ENCODE assay signal across 8 cellular contexts in genomic region chr19:18433735-18434398, GRCh38. TPM values are rescaled to one million over a fixed set of nuclear protein-coding genes. Genes with fewer than 3 reads are reported as not detected.
DNase-seq lines count a peak whose midpoint lies in the region; ATAC-seq and TF ChIP-seq lines count a peak whose summit lies in the region.

No MANE protein-coding gene starts in this region.

- no peaks in the 10 kb centered on the region for H3K9me3 Mint-ChIP-seq in activated T-cell treated with anti-CD3 and anti-CD28 coated beads, Interleukin-2, amount 50 U/mL, for 72 hours
- no peaks in the 10 kb centered on the region for H3K9me3 Mint-ChIP-seq in type B pancreatic cell

- H3K4me3 ChIP-seq in ascending aorta (peak overlapping the region; percentile 50 to 60), MM.1S (ENCODE audit: low read length) (no peak overlapping the region)

- H3K36me3 ChIP-seq in ascending aorta (peaks cover 3 to 14% of the 10 kb centered on the region in 2 donors), MM.1S (replicated peaks; ENCODE audit: insufficient read depth, low read length) (no peaks in the 10 kb centered on the region)

- H3F3A ChIP-seq in MM.1S (ENCODE audit: insufficient read depth, low read length) = no peaks in the 10 kb centered on the region

- H3K4me3 Mint-ChIP-seq in activated T-cell treated with anti-CD3 and anti-CD28 coated beads, Interleukin-2, amount 50 U/mL, for 72 hours = peak overlapping the region; percentile 68 to 73
- peak overlapping the region; percentile 81 for H3K4me3 Mint-ChIP-seq in type B pancreatic cell

- H3K4me1 Mint-ChIP-seq in activated T-cell treated with anti-CD3 and anti-CD28 coated beads, Interleukin-2, amount 50 U/mL, for 72 hours (ENCODE audit: low read depth) = peaks cover 18% of the 10 kb centered on the region
- H3K4me1 Mint-ChIP-seq in type B pancreatic cell (ENCODE audit: unreplicated experiment) = peaks cover 13% of the 10 kb centered on the region

- ATAC-seq in activated T-cell treated with anti-CD3 and anti-CD28 coated beads, Interleukin-2, amount 50 U/mL, for 72 hours (replicated peaks in 1 of 2) = no peak
- ATAC-seq in HG02870 (IDR thresholded peaks at IDR 0.05; ENCODE audit: unreplicated experiment) = no peak

- no peak overlapping the region for H3K9ac ChIP-seq in MM.1S (ENCODE audit: low read length)

- H3K9me3 ChIP-seq in ascending aorta (no peaks in the 10 kb centered on the region), MM.1S (replicated peaks; ENCODE audit: insufficient read depth, low read length) (no peaks in the 10 kb centered on the region)

- peak overlapping the region in 1 of 2 donors; percentile 11 for H3K27ac ChIP-seq in ascending aorta
- peak overlapping the region; percentile 30 for H3K27ac ChIP-seq in layer of hippocampus (ENCODE audit: low read depth, low read length)
- no peak overlapping the region for H3K27ac ChIP-seq in MM.1S (ENCODE audit: low read length)

- H4K20me1 ChIP-seq in MM.1S (ENCODE audit: insufficient read depth, low read length) = no peaks in the 10 kb centered on the region

- H3K79me2 ChIP-seq in MM.1S (ENCODE audit: low read length) = no peaks in the 10 kb centered on the region

- intact Hi-C loops in ascending aorta (cut with DNase I) = no loop called here

- H3K27ac Mint-ChIP-seq in activated T-cell treated with anti-CD3 and anti-CD28 coated beads, Interleukin-2, amount 50 U/mL, for 72 hours = no peak overlapping the region
- no peak overlapping the region for H3K27ac Mint-ChIP-seq in type B pancreatic cell

- no peaks in the 10 kb centered on the region for H3K27me3 Mint-ChIP-seq in activated T-cell treated with anti-CD3 and anti-CD28 coated beads, Interleukin-2, amount 50 U/mL, for 72 hours (ENCODE audit: low read depth)
- H3K27me3 Mint-ChIP-seq in type B pancreatic cell = no peaks in the 10 kb centered on the region

- in situ Hi-C loops in GM13976 (cut with MboI; ENCODE audit: low sequenced_read_pairs, unreplicated experiment) = no loop called here

- H3K27me3 ChIP-seq in ascending aorta (no peaks in the 10 kb centered on the region), layer of hippocampus (ENCODE audit: control insufficient read depth, insufficient read depth, low read length) (no peaks in the 10 kb centered on the region), MM.1S (replicated peaks; ENCODE audit: insufficient read depth, low read length) (peaks cover 16% of the 10 kb centered on the region; the same call in 1 of the 2 replicates)

- peaks cover 0 to 2% of the 10 kb centered on the region in 2 donors for H3K36me3 Mint-ChIP-seq in activated T-cell treated with anti-CD3 and anti-CD28 coated beads, Interleukin-2, amount 50 U/mL, for 72 hours (ENCODE audit: insufficient read depth in 2 of 2)
- H3K36me3 Mint-ChIP-seq in type B pancreatic cell = no peaks in the 10 kb centered on the region

- H3K4me2 ChIP-seq in MM.1S (ENCODE audit: low read depth, low read length) = no peak overlapping the region

- no peak overlapping the region for H2AFZ ChIP-seq in MM.1S (ENCODE audit: low read length)

- no peak for TF ChIP-seq CTCF in ascending aorta (IDR thresholded peaks at IDR 0.05)
- TF ChIP-seq CTCF in type B pancreatic cell (conservative IDR thresholded peaks at IDR 0.05) = no peak
- no peak for TF ChIP-seq CTCF in GM13976 (IDR thresholded peaks at IDR 0.05; ENCODE audit: borderline replicate concordance, control extremely low read depth, extremely low read depth, insufficient read depth, missing control alignments)
- TF ChIP-seq CTCF in MM.1S (IDR thresholded peaks at IDR 0.05; ENCODE audit: low read length) = no peak

- no peaks in the 10 kb centered on the region for H3K9me2 ChIP-seq in MM.1S (replicated peaks; ENCODE audit: insufficient read depth, low read length)

- DNase-seq in activated T-cell treated with anti-CD3 and anti-CD28 coated beads, Interleukin-2, amount 50 U/mL, for 72 hours = no peak
- DNase-seq in activated T-cell treated with anti-CD3 and anti-CD28 coated beads for 4 hours = no peak
- no peak for DNase-seq in ascending aorta (ENCODE audit: low spot score in 2 of 2)
- DNase-seq in type B pancreatic cell (ENCODE audit: extremely low spot score, unreplicated experiment) = no peak
- DNase-seq in GM13976 (ENCODE audit: low spot score) = no peak
- no peak for DNase-seq in MM.1S

- H3K4me1 ChIP-seq in ascending aorta (peaks cover 23 to 41% of the 10 kb centered on the region in 2 donors), MM.1S (ENCODE audit: low read length) (peaks cover 4% of the 10 kb centered on the region; the same call in 1 of the 2 replicates)

RNA-seq across cellular contexts. Expression of gene ISYNA1, which starts 4.1 kb away (rescaled TPM):
- total RNA-seq in activated T-cell treated with anti-CD3 and anti-CD28 coated beads, Interleukin-2, amount 50 U/mL, for 72 hours = 10 to 100 TPM; 20.5 to 24.8 TPM
- total RNA-seq in ascending aorta = 93.1 TPM
- total RNA-seq in type B pancreatic cell (ENCODE audit: low replicate concordance) = 278 and 303 TPM in 2 replicates

RNA-seq across cellular contexts. Expression of gene SSBP4, which starts 14.7 kb away (rescaled TPM):
- 10 to 100 TPM; 46.8 to 48.1 TPM for total RNA-seq in activated T-cell treated with anti-CD3 and anti-CD28 coated beads, Interleukin-2, amount 50 U/mL, for 72 hours
- total RNA-seq in ascending aorta (233 TPM), type B pancreatic cell (ENCODE audit: low replicate concordance) (76.7 and 99.0 TPM in 2 replicates)

RNA-seq across cellular contexts. Expression of gene LRRC25, which starts 36.4 kb away (rescaled TPM):
- not detected for total RNA-seq in activated T-cell treated with anti-CD3 and anti-CD28 coated beads, Interleukin-2, amount 50 U/mL, for 72 hours
- 6.9 TPM for total RNA-seq in ascending aorta
- 0.19 TPM in 1 of 2 replicates, not detected in the other for total RNA-seq in type B pancreatic cell (ENCODE audit: low replicate concordance)

RNA-seq across cellular contexts. Expression of gene GDF15, which starts 47.9 kb away (rescaled TPM):
- total RNA-seq in activated T-cell treated with anti-CD3 and anti-CD28 coated beads, Interleukin-2, amount 50 U/mL, for 72 hours = under 1 TPM in 1 of 2 donors, not detected in 1; 0.60 TPM
- 8.5 TPM for total RNA-seq in ascending aorta
- total RNA-seq in type B pancreatic cell (ENCODE audit: low replicate concordance) = 102 and 106 TPM in 2 replicates
